ENCODE assay signal across 1 cellular context in the genomic region with DNA sequence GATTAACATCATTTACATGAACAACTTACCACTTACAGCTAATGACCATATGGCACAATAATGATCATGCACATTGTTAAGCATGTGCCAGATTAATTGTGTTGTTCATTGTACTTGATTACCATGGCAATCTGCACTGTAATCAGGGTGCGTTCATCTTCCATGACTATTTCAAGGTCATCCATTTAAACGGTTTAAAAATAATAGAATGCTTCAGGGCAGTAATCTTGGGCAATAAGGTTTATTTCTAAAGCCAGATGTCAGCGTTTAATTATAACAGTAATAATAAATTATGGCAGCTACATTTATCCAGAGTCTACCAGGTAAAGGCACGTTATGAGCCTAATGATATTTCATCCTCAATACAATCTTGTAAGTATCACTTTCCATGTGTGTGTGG.
TF ChIP-seq lines count a peak whose summit lies in the region.

No MANE protein-coding gene starts in this region.

TF ChIP-seq in H1, 55 proteins besides CTCF, POLR2A, EP300 and RAD21:
- TF ChIP-seq YY1 (IDR thresholded peaks at IDR 0.05; ENCODE audit: low read depth, low read length): no peak
TF ChIP-seq in H1: peak in this region for 0.
